In the genomic region with DNA sequence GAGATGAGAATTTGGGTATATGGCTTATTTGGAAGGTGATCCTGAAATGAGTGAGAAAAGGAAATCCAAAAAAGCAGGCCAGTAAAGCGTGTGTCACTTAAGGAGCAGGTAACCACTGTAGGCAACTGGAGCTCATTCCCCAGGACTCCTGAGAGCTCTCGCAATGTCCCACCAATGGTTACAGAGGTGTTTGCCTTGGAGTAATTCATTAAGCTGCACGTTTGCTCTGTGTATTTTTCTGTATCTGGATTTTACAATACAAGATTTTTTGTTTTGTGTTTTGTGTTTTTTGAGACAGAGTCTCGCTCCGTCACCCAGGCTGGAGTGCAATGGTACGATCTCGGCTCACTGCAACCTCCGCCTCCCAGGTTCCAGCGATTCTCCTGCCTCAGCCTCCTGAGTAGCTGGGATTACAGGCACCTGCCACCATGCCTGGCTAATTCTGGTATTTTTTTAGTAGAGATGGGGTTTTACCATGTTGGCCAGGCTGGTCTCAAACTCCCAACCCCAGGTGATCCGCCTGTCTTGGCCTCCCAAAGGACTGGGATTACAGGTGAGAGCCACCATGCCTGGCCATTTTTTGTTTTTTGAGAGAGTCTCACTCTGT, we compare ENCODE assay signal across 1 cellular context.
A peak's percentile ranks its signal among the peaks of the same experiment; 100 is the strongest.
TF ChIP-seq lines count a peak whose summit lies in the region.
"Not testable (repeated sequence)": the region's sequence is repeated elsewhere in the genome, so short reads cannot be mapped to it uniquely, and the experiment has no call there.

No MANE protein-coding gene starts in this region.

TF ChIP-seq in HepG2, 621 proteins besides CTCF, POLR2A, EP300 and RAD21:
- TF ChIP-seq, protein P1, sequence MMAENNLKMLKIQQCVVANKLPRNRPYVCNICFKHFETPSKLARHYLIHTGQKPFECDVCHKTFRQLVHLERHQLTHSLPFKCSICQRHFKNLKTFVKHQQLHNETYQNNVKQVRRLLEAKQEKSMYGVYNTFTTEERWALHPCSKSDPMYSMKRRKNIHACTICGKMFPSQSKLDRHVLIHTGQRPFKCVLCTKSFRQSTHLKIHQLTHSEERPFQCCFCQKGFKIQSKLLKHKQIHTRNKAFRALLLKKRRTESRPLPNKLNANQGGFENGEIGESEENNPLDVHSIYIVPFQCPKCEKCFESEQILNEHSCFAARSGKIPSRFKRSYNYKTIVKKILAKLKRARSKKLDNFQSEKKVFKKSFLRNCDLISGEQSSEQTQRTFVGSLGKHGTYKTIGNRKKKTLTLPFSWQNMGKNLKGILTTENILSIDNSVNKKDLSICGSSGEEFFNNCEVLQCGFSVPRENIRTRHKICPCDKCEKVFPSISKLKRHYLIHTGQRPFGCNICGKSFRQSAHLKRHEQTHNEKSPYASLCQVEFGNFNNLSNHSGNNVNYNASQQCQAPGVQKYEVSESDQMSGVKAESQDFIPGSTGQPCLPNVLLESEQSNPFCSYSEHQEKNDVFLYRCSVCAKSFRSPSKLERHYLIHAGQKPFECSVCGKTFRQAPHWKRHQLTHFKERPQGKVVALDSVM (CRISPR knock-in tag; IDR thresholded peaks at IDR 0.05) = peak; percentile 92
- not testable (repeated sequence) for TF ChIP-seq SOX6, SOX13 (IDR thresholded peaks at IDR 0.05)
- TF ChIP-seq SOX6 (CRISPR knock-in tag; IDR thresholded peaks at IDR 0.05) = peak; percentile 60
- peak in 1 of 2 experiments; percentile 45; a peak in 1 of 4 replicates for TF ChIP-seq SOX13 (CRISPR knock-in tag; conservative IDR thresholded peaks at IDR 0.05 in 1 of 2, IDR thresholded peaks at IDR 0.05 in 1 of 2)
- 0 out of 2 replicates have a peak, but pooled peaks have one; percentile 25 for TF ChIP-seq ZNF766 (CRISPR knock-in tag; IDR thresholded peaks at IDR 0.05; ENCODE audit: borderline replicate concordance)
- TF ChIP-seq PITX1 (CRISPR knock-in tag; IDR thresholded peaks at IDR 0.05) = 0 out of 2 replicates have a peak, but pooled peaks have one; percentile 16
- peak; percentile 7; the same call in 1 of the 2 replicates for TF ChIP-seq HNF4A (CRISPR knock-in tag; IDR thresholded peaks at IDR 0.05)
- TF ChIP-seq, protein P2, sequence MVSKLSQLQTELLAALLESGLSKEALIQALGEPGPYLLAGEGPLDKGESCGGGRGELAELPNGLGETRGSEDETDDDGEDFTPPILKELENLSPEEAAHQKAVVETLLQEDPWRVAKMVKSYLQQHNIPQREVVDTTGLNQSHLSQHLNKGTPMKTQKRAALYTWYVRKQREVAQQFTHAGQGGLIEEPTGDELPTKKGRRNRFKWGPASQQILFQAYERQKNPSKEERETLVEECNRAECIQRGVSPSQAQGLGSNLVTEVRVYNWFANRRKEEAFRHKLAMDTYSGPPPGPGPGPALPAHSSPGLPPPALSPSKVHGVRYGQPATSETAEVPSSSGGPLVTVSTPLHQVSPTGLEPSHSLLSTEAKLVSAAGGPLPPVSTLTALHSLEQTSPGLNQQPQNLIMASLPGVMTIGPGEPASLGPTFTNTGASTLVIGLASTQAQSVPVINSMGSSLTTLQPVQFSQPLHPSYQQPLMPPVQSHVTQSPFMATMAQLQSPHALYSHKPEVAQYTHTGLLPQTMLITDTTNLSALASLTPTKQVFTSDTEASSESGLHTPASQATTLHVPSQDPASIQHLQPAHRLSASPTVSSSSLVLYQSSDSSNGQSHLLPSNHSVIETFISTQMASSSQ (IDR thresholded peaks at IDR 0.05; ENCODE audit: low read depth) = peak; percentile 60; the same call in 1 of the 2 replicates
- TF ChIP-seq, protein P2 (CRISPR knock-in tag; IDR thresholded peaks at IDR 0.05; ENCODE audit: borderline replicate concordance) = 0 out of 2 replicates have a peak, but pooled peaks have one; percentile 48
- peak; percentile 70; the same call in 1 of the 2 replicates for TF ChIP-seq BHLHE40 (IDR thresholded peaks at IDR 0.05; ENCODE audit: low read length)
- 0 out of 2 replicates have a peak, but pooled peaks have one; percentile 19 for TF ChIP-seq ZBTB7B (CRISPR knock-in tag; IDR thresholded peaks at IDR 0.05)
- TF ChIP-seq, protein P3, sequence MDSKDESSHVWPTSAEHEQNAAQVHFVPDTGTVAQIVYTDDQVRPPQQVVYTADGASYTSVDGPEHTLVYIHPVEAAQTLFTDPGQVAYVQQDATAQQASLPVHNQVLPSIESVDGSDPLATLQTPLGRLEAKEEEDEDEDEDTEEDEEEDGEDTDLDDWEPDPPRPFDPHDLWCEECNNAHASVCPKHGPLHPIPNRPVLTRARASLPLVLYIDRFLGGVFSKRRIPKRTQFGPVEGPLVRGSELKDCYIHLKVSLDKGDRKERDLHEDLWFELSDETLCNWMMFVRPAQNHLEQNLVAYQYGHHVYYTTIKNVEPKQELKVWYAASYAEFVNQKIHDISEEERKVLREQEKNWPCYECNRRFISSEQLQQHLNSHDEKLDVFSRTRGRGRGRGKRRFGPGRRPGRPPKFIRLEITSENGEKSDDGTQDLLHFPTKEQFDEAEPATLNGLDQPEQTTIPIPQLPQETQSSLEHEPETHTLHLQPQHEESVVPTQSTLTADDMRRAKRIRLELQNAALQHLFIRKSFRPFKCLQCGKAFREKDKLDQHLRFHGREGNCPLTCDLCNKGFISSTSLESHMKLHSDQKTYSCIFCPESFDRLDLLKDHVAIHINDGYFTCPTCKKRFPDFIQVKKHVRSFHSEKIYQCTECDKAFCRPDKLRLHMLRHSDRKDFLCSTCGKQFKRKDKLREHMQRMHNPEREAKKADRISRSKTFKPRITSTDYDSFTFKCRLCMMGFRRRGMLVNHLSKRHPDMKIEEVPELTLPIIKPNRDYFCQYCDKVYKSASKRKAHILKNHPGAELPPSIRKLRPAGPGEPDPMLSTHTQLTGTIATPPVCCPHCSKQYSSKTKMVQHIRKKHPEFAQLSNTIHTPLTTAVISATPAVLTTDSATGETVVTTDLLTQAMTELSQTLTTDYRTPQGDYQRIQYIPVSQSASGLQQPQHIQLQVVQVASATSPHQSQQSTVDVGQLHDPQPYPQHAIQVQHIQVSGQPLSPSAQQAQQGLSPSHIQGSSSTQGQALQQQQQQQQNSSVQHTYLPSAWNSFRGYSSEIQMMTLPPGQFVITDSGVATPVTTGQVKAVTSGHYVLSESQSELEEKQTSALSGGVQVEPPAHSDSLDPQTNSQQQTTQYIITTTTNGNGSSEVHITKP (CRISPR knock-in tag; IDR thresholded peaks at IDR 0.05; ENCODE audit: low read depth) = 0 out of 2 replicates have a peak, but pooled peaks have one; percentile 23
